ENCODE assay signal across 16 cellular contexts in the genomic region with DNA sequence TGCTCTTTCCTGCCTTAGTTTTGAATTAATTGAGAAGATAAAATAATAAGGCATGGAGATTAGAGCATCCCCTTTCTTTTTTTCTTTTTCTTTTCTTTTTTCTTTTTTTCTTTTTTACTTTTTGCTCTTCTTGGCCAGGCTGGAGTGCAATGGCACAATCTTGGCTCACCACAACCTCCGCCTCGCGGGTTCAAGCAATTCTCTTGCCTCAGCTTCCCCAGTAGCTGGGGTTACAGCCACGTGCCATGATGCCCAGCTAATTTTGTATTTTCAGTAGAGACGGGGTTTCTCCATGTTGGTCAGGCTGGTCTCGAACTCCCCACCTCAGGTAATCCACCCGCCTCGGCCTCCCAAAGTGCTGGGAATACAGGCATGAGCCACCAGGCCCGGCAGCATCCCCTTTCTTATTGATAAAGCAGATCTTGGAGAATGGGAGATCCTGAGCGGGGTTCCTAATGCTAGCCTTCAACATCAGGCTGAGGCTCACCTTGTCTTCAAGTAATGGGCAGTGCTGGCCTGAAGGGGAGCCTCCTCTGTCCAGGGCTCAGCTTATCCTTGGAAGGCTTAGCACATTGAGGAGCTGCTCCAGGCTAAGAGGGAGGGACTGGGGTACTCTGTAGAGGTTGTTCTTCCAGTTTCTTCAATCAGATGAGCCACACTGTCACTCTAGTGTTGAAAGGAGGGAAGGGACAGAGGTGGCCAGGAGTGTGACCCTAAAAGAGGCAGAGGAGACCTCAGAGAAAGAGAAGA. TPM values are rescaled to one million over a fixed set of nuclear protein-coding genes. Genes with fewer than 3 reads are reported as not detected.
"Had no signal": no experiment of that assay in that cellular context is flagged by ENCODE, and none has a peak within 500 bp of the region (broad histone marks: within the 10 kb centered on the region; RNA-seq: fewer than 3 reads in every experiment).

No MANE protein-coding gene starts in this region.

- H3K36me3 ChIP-seq: cardiac muscle cell had no signal

- DNase-seq: activated gamma-delta T cell; foreskin melanocyte; kidney; psoas muscle; SK-N-SH; stimulated activated naive B cell treated with anti-CD40 and anti-IgM and Interleukin-4, amounts not matched to agents 10 μg/mL and 1 μg/mL and 100 μg/mL, for 72 hours had no signal

- H3K9ac ChIP-seq: SK-N-SH had no signal

- H3K36me3 Mint-ChIP-seq: activated naive CD8-positive, alpha-beta T cell; stimulated activated naive B cell treated with anti-CD40 and anti-IgM and Interleukin-4, amounts not matched to agents 10 μg/mL and 1 μg/mL and 100 μg/mL, for 72 hours; T-cell had no signal

- H3K27me3 Mint-ChIP-seq: activated naive CD8-positive, alpha-beta T cell had no signal

- H3K9me3 Mint-ChIP-seq: nephron progenitor cell; stimulated activated naive B cell treated with anti-CD40 and anti-IgM and Interleukin-4, amounts not matched to agents 10 μg/mL and 1 μg/mL and 100 μg/mL, for 72 hours; T-cell had no signal

- ATAC-seq: left lobe of liver, psoas muscle, sciatic nerve had no signal

- H3K27me3 ChIP-seq: cardiac muscle cell had no signal

- H3K9me3 ChIP-seq: psoas muscle, SK-N-SH had no signal

- H3K27ac ChIP-seq: cardiac muscle cell, epithelial cell of prostate, psoas muscle had no signal

- H3K27ac Mint-ChIP-seq: activated naive CD8-positive, alpha-beta T cell; activated T-cell treated with anti-CD3 and anti-CD28 coated beads, Interleukin-2, amount 50 U/mL, for 72 hours; endodermal cell; nephron progenitor cell; stimulated activated naive B cell treated with anti-CD40 and anti-IgM and Interleukin-4, amounts not matched to agents 10 μg/mL and 1 μg/mL and 100 μg/mL, for 72 hours; T-cell had no signal

- H3K4me2 ChIP-seq: SK-N-SH had no signal

- H3K4me3 Mint-ChIP-seq: activated naive CD8-positive, alpha-beta T cell; activated T-cell treated with anti-CD3 and anti-CD28 coated beads, Interleukin-2, amount 50 U/mL, for 72 hours; endodermal cell; nephron progenitor cell; stimulated activated naive B cell treated with anti-CD40 and anti-IgM and Interleukin-4, amounts not matched to agents 10 μg/mL and 1 μg/mL and 100 μg/mL, for 72 hours; T-cell had no signal

- H3K4me3 ChIP-seq: cardiac muscle cell, psoas muscle had no signal

RNA-seq across cellular contexts. Expression of a gene that starts 27.9 kb away (rescaled TPM):
- total RNA-seq: myocyte had no signal

RNA-seq across cellular contexts. Expression of a gene that starts 56.8 kb away (rescaled TPM):
- total RNA-seq: T-cell had no signal
